23 cellular contexts compared by ENCODE assay signal in genomic region chr10:118916777-118917176, GRCh38.
"Had no signal": no experiment of that assay in that cellular context is flagged by ENCODE, and none has a peak within 500 bp of the region (broad histone marks: within the 10 kb centered on the region; RNA-seq: fewer than 3 reads in every experiment).

No MANE protein-coding gene starts in this region.

- H3K4me3 ChIP-seq: coronary artery, dorsolateral prefrontal cortex, esophagus squamous epithelium, gastrocnemius medialis, heart left ventricle, hepatocyte, left lung, lower lobe of right lung, mucosa of descending colon had no signal

- H2AFZ ChIP-seq: hepatocyte had no signal

- H3K4me1 Mint-ChIP-seq: immature natural killer cell had no signal

- H3K4me1 ChIP-seq: esophagus squamous epithelium, left lung, lower lobe of right lung had no signal

- H3K4me2 ChIP-seq: hepatocyte had no signal

- H3K27ac ChIP-seq: coronary artery, dorsolateral prefrontal cortex, esophagus squamous epithelium, gastrocnemius medialis, heart left ventricle, hepatocyte, left lung, lower lobe of right lung had no signal

- H3K9me3 Mint-ChIP-seq: immature natural killer cell, mesothelial cell of epicardium had no signal

- H3K9me3 ChIP-seq: esophagus squamous epithelium, gastrocnemius medialis, heart left ventricle, left lung, lower lobe of right lung, mucosa of descending colon had no signal

- H3K4me3 Mint-ChIP-seq: immature natural killer cell, mesothelial cell of epicardium had no signal

- H3K27ac Mint-ChIP-seq: immature natural killer cell, mesothelial cell of epicardium had no signal

- H3K36me3 Mint-ChIP-seq: immature natural killer cell, mesothelial cell of epicardium had no signal

- ATAC-seq: gastrocnemius medialis, heart left ventricle, left cardiac atrium, left lung, left ventricle myocardium superior, lower lobe of right lung, mucosa of descending colon had no signal

- H3K79me2 ChIP-seq: hepatocyte had no signal

- DNase-seq: dermis blood vessel endothelial cell; dorsolateral prefrontal cortex; effector CD4-positive, alpha-beta T cell; effector memory CD4-positive, alpha-beta T cell; esophagus squamous epithelium; foreskin fibroblast; foreskin melanocyte; gastrocnemius medialis; heart left ventricle; hypothalamus; immature natural killer cell; left cardiac atrium; left lung; left ventricle myocardium superior; lower lobe of right lung; mesenchymal stem cell; mucosa of descending colon had no signal

- H3K27me3 ChIP-seq: gastrocnemius medialis, heart left ventricle, hepatocyte, left lung had no signal

- H3K36me3 ChIP-seq: esophagus squamous epithelium, gastrocnemius medialis, heart left ventricle, left lung, lower lobe of right lung had no signal

- FAIRE-seq: colon, endothelial cell of umbilical vein, keratinocyte had no signal
